1 cellular context compared by ENCODE assay signal in the genomic region with DNA sequence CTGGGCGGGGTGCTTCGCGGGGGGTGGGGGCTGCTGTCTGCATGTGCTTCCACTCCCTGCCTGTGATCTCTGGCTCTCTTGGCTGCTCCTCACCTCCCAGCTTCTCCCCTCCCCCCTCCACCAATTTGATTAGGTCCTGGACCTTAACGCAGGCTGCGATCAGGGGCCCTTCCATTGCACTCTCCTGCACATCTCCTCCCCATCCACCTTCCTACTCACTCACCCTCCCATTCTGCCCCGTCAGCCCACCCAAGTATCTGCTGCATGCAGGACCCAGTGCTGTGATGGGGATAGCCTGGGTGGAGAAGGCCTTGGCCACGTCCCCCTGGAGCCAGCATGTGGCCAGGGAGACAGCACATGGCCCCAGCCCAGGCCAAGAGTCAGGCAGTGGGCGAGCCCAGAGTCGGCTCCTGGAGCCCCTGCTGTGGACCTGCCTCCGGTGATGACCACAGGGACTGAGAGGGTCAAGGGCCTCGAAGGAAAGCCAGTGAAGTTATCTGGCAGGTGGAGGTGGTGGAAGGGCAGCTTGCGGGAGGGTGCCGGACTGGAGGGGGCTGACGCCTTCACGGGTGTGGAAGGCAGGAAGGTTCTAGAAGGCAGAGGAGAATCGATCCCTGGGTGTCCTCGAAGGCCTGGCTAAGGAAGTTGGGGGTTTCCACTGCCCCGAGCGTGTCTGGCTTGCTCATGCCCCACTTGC.
A peak's percentile ranks its signal among the peaks of the same experiment; 100 is the strongest.
TF ChIP-seq lines count a peak whose summit lies in the region.

No MANE protein-coding gene starts in this region.

TF ChIP-seq in A549, 52 proteins besides CTCF, POLR2A, EP300 and RAD21 (continued from another document):
- TF ChIP-seq, protein P1, sequence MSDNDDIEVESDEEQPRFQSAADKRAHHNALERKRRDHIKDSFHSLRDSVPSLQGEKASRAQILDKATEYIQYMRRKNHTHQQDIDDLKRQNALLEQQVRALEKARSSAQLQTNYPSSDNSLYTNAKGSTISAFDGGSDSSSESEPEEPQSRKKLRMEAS (IDR thresholded peaks at IDR 0.05) = 0 out of 2 replicates have a peak, but pooled peaks have one; percentile 53
- TF ChIP-seq, protein P2, sequence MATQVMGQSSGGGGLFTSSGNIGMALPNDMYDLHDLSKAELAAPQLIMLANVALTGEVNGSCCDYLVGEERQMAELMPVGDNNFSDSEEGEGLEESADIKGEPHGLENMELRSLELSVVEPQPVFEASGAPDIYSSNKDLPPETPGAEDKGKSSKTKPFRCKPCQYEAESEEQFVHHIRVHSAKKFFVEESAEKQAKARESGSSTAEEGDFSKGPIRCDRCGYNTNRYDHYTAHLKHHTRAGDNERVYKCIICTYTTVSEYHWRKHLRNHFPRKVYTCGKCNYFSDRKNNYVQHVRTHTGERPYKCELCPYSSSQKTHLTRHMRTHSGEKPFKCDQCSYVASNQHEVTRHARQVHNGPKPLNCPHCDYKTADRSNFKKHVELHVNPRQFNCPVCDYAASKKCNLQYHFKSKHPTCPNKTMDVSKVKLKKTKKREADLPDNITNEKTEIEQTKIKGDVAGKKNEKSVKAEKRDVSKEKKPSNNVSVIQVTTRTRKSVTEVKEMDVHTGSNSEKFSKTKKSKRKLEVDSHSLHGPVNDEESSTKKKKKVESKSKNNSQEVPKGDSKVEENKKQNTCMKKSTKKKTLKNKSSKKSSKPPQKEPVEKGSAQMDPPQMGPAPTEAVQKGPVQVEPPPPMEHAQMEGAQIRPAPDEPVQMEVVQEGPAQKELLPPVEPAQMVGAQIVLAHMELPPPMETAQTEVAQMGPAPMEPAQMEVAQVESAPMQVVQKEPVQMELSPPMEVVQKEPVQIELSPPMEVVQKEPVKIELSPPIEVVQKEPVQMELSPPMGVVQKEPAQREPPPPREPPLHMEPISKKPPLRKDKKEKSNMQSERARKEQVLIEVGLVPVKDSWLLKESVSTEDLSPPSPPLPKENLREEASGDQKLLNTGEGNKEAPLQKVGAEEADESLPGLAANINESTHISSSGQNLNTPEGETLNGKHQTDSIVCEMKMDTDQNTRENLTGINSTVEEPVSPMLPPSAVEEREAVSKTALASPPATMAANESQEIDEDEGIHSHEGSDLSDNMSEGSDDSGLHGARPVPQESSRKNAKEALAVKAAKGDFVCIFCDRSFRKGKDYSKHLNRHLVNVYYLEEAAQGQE (IDR thresholded peaks at IDR 0.05) = no peak
- TF ChIP-seq NFE2L2 (conservative IDR thresholded peaks at IDR 0.05; ENCODE audit: low read length) (no peak), ESRRA (IDR thresholded peaks at IDR 0.05; ENCODE audit: borderline replicate concordance, low read length) (no peak)
